In genomic region chr18:50651334-50651733, GRCh38 we compare ENCODE assay signal across 17 cellular contexts.
"Had no signal": no experiment of that assay in that cellular context is flagged by ENCODE, and none has a peak within 500 bp of the region (broad histone marks: within the 10 kb centered on the region; RNA-seq: fewer than 3 reads in every experiment).

No MANE protein-coding gene starts in this region.

- H3K27ac ChIP-seq: neutrophil, testis, vagina had no signal

- DNase-seq: activated CD4-positive, alpha-beta T cell treated with anti-CD3 and anti-CD28 coated beads for 1 hour; activated CD4-positive, alpha-beta T cell treated with anti-CD3 and anti-CD28 coated beads, Interleukin-2, amount 50 U/mL, for 48 hours; activated effector memory CD4-positive, alpha-beta T cell treated with anti-CD3 and anti-CD28 coated beads, Interleukin-2, amount 50 U/mL, for 16 hours; activated T-cell treated with anti-CD3 and anti-CD28 coated beads, Interleukin-2, amount 50 U/mL, for 4 hours; amygdala; dorsolateral prefrontal cortex; naive B cell; posterior cingulate gyrus; stimulated activated CD4-positive, alpha-beta T cell treated with anti-CD3 and anti-CD28 coated beads, Interleukin-12 subunit alpha, Interleukin-12 subunit beta, amount 100 ng/mL, for 4 hours; stimulated activated CD4-positive, alpha-beta T cell treated with anti-CD3 and anti-CD28 coated beads, Interleukin-2, amount 100 ng/mL, for 48 hours; stimulated activated CD8-positive, alpha-beta memory T cell treated with anti-CD3 and anti-CD28 coated beads, Interleukin-4, amount 100 ng/mL, for 48 hours; testis had no signal

- ATAC-seq: activated naive CD4-positive, alpha-beta T cell treated with anti-CD3 and anti-CD28 coated beads, Interleukin-2, amount 50 U/mL, for 72 hours; activated T-cell treated with anti-CD3 and anti-CD28 coated beads, Interleukin-2, amount 50 U/mL, for 4 hours; esophagus mucosa; sciatic nerve had no signal

- H3K27me3 ChIP-seq: dorsolateral prefrontal cortex, neutrophil, testis, vagina had no signal

- H3K4me1 ChIP-seq: vagina had no signal

- H3K36me3 ChIP-seq: neutrophil, vagina had no signal

- H3K4me3 ChIP-seq: dorsolateral prefrontal cortex, testis, vagina had no signal

- H3K9me3 ChIP-seq: neutrophil, testis, vagina had no signal
